ENCODE assay signal across 31 cellular contexts in the genomic region with DNA sequence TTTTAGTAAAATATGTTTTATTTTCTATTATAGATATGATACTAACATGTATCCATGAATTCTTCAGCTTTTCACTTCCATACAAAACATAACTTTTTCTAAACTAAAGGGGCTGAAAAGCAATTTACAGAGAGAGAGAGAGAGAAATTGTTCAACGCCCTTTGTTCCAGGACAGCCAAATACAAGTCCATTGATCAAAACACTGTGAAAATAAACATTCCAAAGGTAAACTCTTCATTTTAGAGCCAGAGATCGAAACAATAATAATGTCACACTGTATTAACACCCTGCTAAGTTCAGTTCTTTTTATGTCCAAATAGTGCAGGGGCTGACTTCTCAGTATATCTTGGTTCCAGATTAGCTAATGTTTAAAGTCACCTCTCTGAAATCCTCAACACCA.
"Had no signal": no experiment of that assay in that cellular context is flagged by ENCODE, and none has a peak within 500 bp of the region (broad histone marks: within the 10 kb centered on the region; RNA-seq: fewer than 3 reads in every experiment).

No MANE protein-coding gene starts in this region.

- H3K9me3 Mint-ChIP-seq: nephron, neural progenitor cell, type B pancreatic cell had no signal

- H3K79me2 ChIP-seq: parathyroid adenoma had no signal

- H3K9me3 ChIP-seq: ovary, psoas muscle, suprapubic skin, testis, tibial artery, transverse colon, upper lobe of right lung, uterus had no signal

- H3K4me2 ChIP-seq: neural progenitor cell, smooth muscle cell had no signal

- H3K9ac ChIP-seq: neural progenitor cell, parathyroid adenoma had no signal

- DNase-seq: natural killer cell; occipital lobe; ovary; posterior cingulate gyrus; psoas muscle; right cardiac atrium; spleen; stimulated activated CD4-positive, alpha-beta T cell treated with anti-CD3 and anti-CD28 coated beads, Interleukin-12 subunit alpha, Interleukin-12 subunit beta, amount 100 ng/mL, for 4 hours; stimulated activated CD4-positive, alpha-beta T cell treated with anti-CD3 and anti-CD28 coated beads, Interleukin-1b, Interleukin-23, amount 100 ng/mL, for 48 hours; stimulated activated CD4-positive, alpha-beta T cell treated with anti-CD3 and anti-CD28 coated beads, Interleukin-4, amount 100 ng/mL, for 1 hour; stimulated activated CD4-positive, alpha-beta T cell treated with anti-CD3 and anti-CD28 coated beads, Interleukin-4, amount 100 ng/mL, for 4 hours; stimulated activated CD8-positive, alpha-beta memory T cell treated with anti-CD3 and anti-CD28 coated beads, Interleukin-4, amount 100 ng/mL, for 48 hours; stimulated activated naive CD4-positive, alpha-beta T cell; stimulated activated naive CD8-positive, alpha-beta T cell treated with anti-CD3 and anti-CD28 coated beads, Interleukin-15, amount 100 ng/mL, for 72 hours; stimulated activated naive CD8-positive, alpha-beta T cell treated with anti-CD3 and anti-CD28 coated beads, Interleukin-15, Interleukin-2, amounts not matched to agents 100 U/mL and 50 U/mL, for 24 hours; substantia nigra; testis; tibial artery; transverse colon; upper lobe of right lung; uterus had no signal

- H3K4me1 ChIP-seq: neural progenitor cell, parathyroid adenoma, psoas muscle, spleen, suprapubic skin, testis, tibial artery, transverse colon, upper lobe of right lung, uterus had no signal

- H3K4me1 Mint-ChIP-seq: natural killer cell; nephron; stimulated activated memory B cell treated with anti-CD40 and anti-IgM and Interleukin-4, amounts not matched to agents 10 μg/mL and 1 μg/mL and 100 μg/mL, for 72 hours; stimulated activated naive CD8-positive, alpha-beta T cell treated with anti-CD3 and anti-CD28 coated beads, Interleukin-15, amount 100 ng/mL, for 72 hours had no signal

- H3K36me3 ChIP-seq: neural progenitor cell, ovary, spleen, suprapubic skin, tibial artery, transverse colon, upper lobe of right lung, uterus had no signal

- H3K27me3 ChIP-seq: neural progenitor cell, ovary, spleen, suprapubic skin, testis, tibial artery, transverse colon, upper lobe of right lung, uterus had no signal

- H3K27ac Mint-ChIP-seq: natural killer cell; nephron; neural progenitor cell; progenitor cell of endocrine pancreas; stimulated activated memory B cell treated with anti-CD40 and anti-IgM and Interleukin-4, amounts not matched to agents 10 μg/mL and 1 μg/mL and 100 μg/mL, for 72 hours; stimulated activated naive CD8-positive, alpha-beta T cell treated with anti-CD3 and anti-CD28 coated beads, Interleukin-15, amount 100 ng/mL, for 72 hours; type B pancreatic cell had no signal

- H3K27ac ChIP-seq: neural progenitor cell, ovary, parathyroid adenoma, psoas muscle, skin epidermis, spleen, suprapubic skin, testis, tibial artery, transverse colon, upper lobe of right lung, uterus had no signal

- H3K4me3 ChIP-seq: neural progenitor cell, ovary, psoas muscle, skin epidermis, smooth muscle cell, spleen, suprapubic skin, testis, tibial artery, transverse colon, upper lobe of right lung, uterus had no signal

- H3K4me3 Mint-ChIP-seq: natural killer cell; nephron; neural progenitor cell; stimulated activated memory B cell treated with anti-CD40 and anti-IgM and Interleukin-4, amounts not matched to agents 10 μg/mL and 1 μg/mL and 100 μg/mL, for 72 hours; stimulated activated naive CD8-positive, alpha-beta T cell treated with anti-CD3 and anti-CD28 coated beads, Interleukin-15, amount 100 ng/mL, for 72 hours; type B pancreatic cell had no signal

- H3K36me3 Mint-ChIP-seq: neural progenitor cell; stimulated activated memory B cell treated with anti-CD40 and anti-IgM and Interleukin-4, amounts not matched to agents 10 μg/mL and 1 μg/mL and 100 μg/mL, for 72 hours; type B pancreatic cell had no signal

- ATAC-seq: natural killer cell; psoas muscle; right cardiac atrium; sciatic nerve; stimulated activated naive CD8-positive, alpha-beta T cell treated with anti-CD3 and anti-CD28 coated beads, Interleukin-15, amount 100 ng/mL, for 72 hours; stimulated activated naive CD8-positive, alpha-beta T cell treated with anti-CD3 and anti-CD28 coated beads, Interleukin-15, Interleukin-2, amounts not matched to agents 100 U/mL and 50 U/mL, for 24 hours; upper lobe of right lung had no signal

- H2AFZ ChIP-seq: neural progenitor cell, parathyroid adenoma had no signal

- H3K27me3 Mint-ChIP-seq: progenitor cell of endocrine pancreas; stimulated activated memory B cell treated with anti-CD40 and anti-IgM and Interleukin-4, amounts not matched to agents 10 μg/mL and 1 μg/mL and 100 μg/mL, for 72 hours; stimulated activated naive CD8-positive, alpha-beta T cell treated with anti-CD3 and anti-CD28 coated beads, Interleukin-15, amount 100 ng/mL, for 72 hours; type B pancreatic cell had no signal
